In the genomic region with DNA sequence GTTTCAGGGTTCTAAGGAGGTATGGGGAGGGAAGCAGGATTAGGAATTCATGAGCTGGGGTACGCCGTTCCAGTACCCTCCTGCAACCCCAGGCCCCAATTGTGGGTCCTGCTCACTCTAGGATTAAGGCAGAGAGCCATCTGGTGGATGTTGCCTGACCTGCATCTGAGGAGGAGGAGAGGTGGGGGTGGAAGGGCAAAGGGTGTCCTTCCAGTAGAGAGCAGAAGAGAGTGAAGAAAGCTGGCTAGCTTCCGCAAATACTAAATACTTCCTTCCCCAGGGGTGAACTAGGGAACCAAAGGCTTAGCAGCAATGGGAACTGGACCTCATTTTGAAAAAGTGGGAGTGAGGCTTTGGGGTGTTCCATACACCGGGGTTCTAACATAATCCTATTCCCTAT, we compare ENCODE assay signal across 8 cellular contexts. TPM values are rescaled to one million over a fixed set of nuclear protein-coding genes. Genes with fewer than 3 reads are reported as not detected.
A peak's percentile ranks its signal among the peaks of the same experiment; 100 is the strongest.
DNase-seq lines count a peak whose midpoint lies in the region; ATAC-seq, FAIRE-seq and TF ChIP-seq lines count a peak whose summit lies in the region.

No MANE protein-coding gene starts in this region.

- TF ChIP-seq RAD21 in HepG2 (CRISPR knock-in tag; IDR thresholded peaks at IDR 0.05), result peak; percentile 58

- in situ Hi-C loops in HepG2 (cut with HindIII; ENCODE audit: extremely low pct_ligation_motif_present, low pct_unique_long_range_greater_than_20kb), result loop anchor here (5.0 kb wide), 1 partner anchor 64 kb away; no protein-coding TSS in a partner anchor

- H3K79me2 ChIP-seq in HepG2 (ENCODE audit: insufficient read depth, low read length), result no peaks in the 10 kb centered on the region

- no peak overlapping the region for H3K4me3 ChIP-seq in HepG2 (replicated peaks in 1 of 3; ENCODE audit: insufficient read depth in 1 of 3, low read depth in 2 of 3, low read length in 3 of 3)

- 63% methylated on average over 4 of the region's 4 CpGs for WGBS in HepG2 (ENCODE audit: low lambda C conversion rate)

- CTCF ChIA-PET in HepG2 (lab: Yijun Ruan, JAX; ENCODE audit: low intra/inter-chr PET ratio, low total read pairs), result interaction anchor here (4.7 kb wide), 1 partner anchor 66 kb away, joined by 67 read pairs; no protein-coding TSS in a partner anchor

- H3K27me3 ChIP-seq in HepG2 (ENCODE audit: control insufficient read depth in 1 of 2, insufficient read depth in 2 of 2, low read length in 2 of 2), result no peaks in the 10 kb centered on the region

- H3K27ac ChIP-seq in cingulate gyrus (ENCODE audit: low read depth, low read length) (peak overlapping the region; percentile 35), HepG2 (ENCODE audit: extremely low read length, insufficient read depth, low read length) (no peak overlapping the region)

- intact Hi-C loops in HepG2 (cut with micrococcal nuclease; ENCODE audit: unreplicated experiment), result loop anchor here (1.0 kb wide), 1 partner anchor 66 kb away; no protein-coding TSS in a partner anchor

- no peak overlapping the region for H3K9ac ChIP-seq in HepG2 (ENCODE audit: insufficient read depth, low read depth, low read length)

- ATAC-seq in GM19438 (IDR thresholded peaks at IDR 0.05; ENCODE audit: low read depth, unreplicated experiment) (peak; percentile 55), HepG2 (peak; percentile 94), HG03439 (IDR thresholded peaks at IDR 0.05; ENCODE audit: unreplicated experiment) (no peak)

- H3K36me3 ChIP-seq in HepG2 (replicated peaks in 1 of 2; ENCODE audit: control insufficient read depth in 1 of 2, insufficient read depth in 2 of 2, low read length in 2 of 2), result peaks cover 6 to 20% of the 10 kb centered on the region in 2 experiments; a peak in 3 of 5 replicates

- peaks cover 17% of the 10 kb centered on the region for H3K4me1 ChIP-seq in HepG2 (ENCODE audit: insufficient read depth, low read length)

- TF ChIP-seq CTCF in AG09319 (IDR thresholded peaks at IDR 0.05; ENCODE audit: low read depth, low read length) (peak; percentile 92), HepG2 (CRISPR knock-in tag; IDR thresholded peaks at IDR 0.05) (peak; percentile 92)

- peak; percentile 88 for FAIRE-seq in HepG2 (lab: Jason Lieb, UNC)

- no peaks in the 10 kb centered on the region for H4K20me1 ChIP-seq in HepG2 (ENCODE audit: insufficient read depth, low read length)

- POLR2A ChIA-PET in HepG2 (lab: Yijun Ruan, JAX), result interaction anchor here (0.7 to 2.3 kb wide), 7 partner anchors 8 to 162 kb away, joined by 3 to 9 read pairs (median 4); partner anchors contain the start of genes ANAPC15, RNF121 and XNDC1N

- H2AFZ ChIP-seq in HepG2 (ENCODE audit: low read length), result no peak overlapping the region

- H3K4me2 ChIP-seq in HepG2 (ENCODE audit: low read depth, low read length), result no peak overlapping the region

- BruUV-seq in HepG2 (replicated peaks; lab: Mats Ljungman, UMichigan), result no TSS peak

- no peaks in the 10 kb centered on the region for H3K9me3 ChIP-seq in HepG2 (ENCODE audit: low read length)

- TF ChIP-seq POLR2A in HepG2 (IDR thresholded peaks at IDR 0.05; ENCODE audit: insufficient read depth in 1 of 2, low read depth in 2 of 2, low read length in 2 of 2), result peak in 1 of 2 experiments; percentile 20; a peak in 1 of 4 replicates

- TF ChIP-seq EP300 in HepG2 (IDR thresholded peaks at IDR 0.05; ENCODE audit: low read depth in 2 of 2, low read length in 2 of 2), result no peak
- TF ChIP-seq EP300 in HepG2 (CRISPR knock-in tag; IDR thresholded peaks at IDR 0.05; ENCODE audit: borderline replicate concordance), result no peak

- DNase-seq in AG09319 (ENCODE audit: extremely low read depth, low read depth), result no peak
- peak; percentile 37 for DNase-seq in NCI-H2196 treated with DMSO at 0.1 percent for 48 hours (lab: John Stamatoyannopoulos, UW; ENCODE audit: unreplicated experiment)
- peak; percentile 73 for DNase-seq in activated CD4-positive, alpha-beta T cell treated with anti-CD3 and anti-CD28 coated beads for 48 hours
- peak; percentile 68 for DNase-seq in HepG2 (ENCODE audit: low spot score)
- DNase-seq in stimulated activated CD4-positive, alpha-beta T cell treated with anti-CD3 and anti-CD28 coated beads, TNF-alpha, amount 100 ng/mL, for 1 hour (ENCODE audit: low read depth in 3 of 3, low spot score in 1 of 3), result peak in 2 of 3 donors; percentile 42 to 45

RNA-seq across cellular contexts. Expression of gene LRRC51, which starts 10.6 kb away (rescaled TPM):
- total RNA-seq in HepG2 (2016; rRNA removed; fragmentation: Illumina TruSeq; extraction: Trizol), result 6.0 and 6.4 TPM in 2 replicates
- total RNA-seq in HepG2 (2016; cell fraction: cytosol; rRNA removed; fragmentation: Illumina TruSeq; extraction: Trizol; ENCODE audit: low read depth), result 5.0 and 9.1 TPM in 2 replicates
- total RNA-seq in HepG2 (2016; cell fraction: insoluble cytoplasmic fraction; rRNA removed; fragmentation: Illumina TruSeq; extraction: Trizol), result 5.4 and 7.4 TPM in 2 replicates
- 11.2 and 16.0 TPM in 2 replicates for total RNA-seq in HepG2 (2016; cell fraction: membrane; rRNA removed; fragmentation: Illumina TruSeq; extraction: Trizol)
- 1.8 TPM in 2 replicates for total RNA-seq in HepG2 (2016; cell fraction: nucleus; rRNA removed; fragmentation: Illumina TruSeq; extraction: Trizol)
- 3.4 and 5.3 TPM in 2 replicates for polyA plus RNA-seq in HepG2 (2011; rRNA removed)
- polyA plus RNA-seq in HepG2 (2011; cell fraction: cytosol; rRNA removed), result 4.4 and 18.0 TPM in 2 replicates
- polyA plus RNA-seq in HepG2 (2011; cell fraction: nucleus; rRNA removed), result 3.6 and 3.9 TPM in 2 replicates
- 2.3 and 4.8 TPM in 2 replicates for polyA plus RNA-seq in HepG2 (2012)
- 11.7 and 14.5 TPM in 2 replicates for polyA plus RNA-seq in HepG2 (2016; cell fraction: cytosol; fragmentation: Illumina TruSeq; extraction: Trizol; ENCODE audit: low read depth)
- polyA plus RNA-seq in HepG2 (2016; cell fraction: insoluble cytoplasmic fraction; fragmentation: Illumina TruSeq; extraction: Trizol; ENCODE audit: low read depth), result 6.4 and 8.4 TPM in 2 replicates
- polyA plus RNA-seq in HepG2 (2016; cell fraction: membrane; fragmentation: Illumina TruSeq; extraction: Trizol; ENCODE audit: low read depth), result 8.9 and 11.6 TPM in 2 replicates
- polyA plus RNA-seq in HepG2 (2016; cell fraction: nucleus; fragmentation: Illumina TruSeq; extraction: Trizol; ENCODE audit: insufficient read depth, low read depth), result 6.2 and 7.2 TPM in 2 replicates
- 3.6 and 14.5 TPM in 2 replicates for polyA minus RNA-seq in HepG2 (2011; rRNA and poly(A)+ RNA removed; ENCODE audit: low replicate concordance)
- polyA minus RNA-seq in HepG2 (2011; cell fraction: cytosol; rRNA and poly(A)+ RNA removed), result 1.5 and 4.6 TPM in 2 replicates
- polyA minus RNA-seq in HepG2 (2011; cell fraction: nucleus; rRNA and poly(A)+ RNA removed), result 1.3 and 1.6 TPM in 2 replicates

RNA-seq across cellular contexts. Expression of gene NUMA1, which starts 10.9 kb away (rescaled TPM):
- total RNA-seq in HepG2 (2016; rRNA removed; fragmentation: Illumina TruSeq; extraction: Trizol), result 60.2 and 67.7 TPM in 2 replicates
- 5.2 and 6.6 TPM in 2 replicates for total RNA-seq in HepG2 (2016; cell fraction: cytosol; rRNA removed; fragmentation: Illumina TruSeq; extraction: Trizol; ENCODE audit: low read depth)
- total RNA-seq in HepG2 (2016; cell fraction: insoluble cytoplasmic fraction; rRNA removed; fragmentation: Illumina TruSeq; extraction: Trizol), result 55.8 and 59.6 TPM in 2 replicates
- total RNA-seq in HepG2 (2016; cell fraction: membrane; rRNA removed; fragmentation: Illumina TruSeq; extraction: Trizol), result 16.9 and 17.1 TPM in 2 replicates
- total RNA-seq in HepG2 (2016; cell fraction: nucleus; rRNA removed; fragmentation: Illumina TruSeq; extraction: Trizol), result 51.9 and 58.7 TPM in 2 replicates
- 57.3 and 65.8 TPM in 2 replicates for polyA plus RNA-seq in HepG2 (2011; rRNA removed)
- 23.8 and 38.7 TPM in 2 replicates for polyA plus RNA-seq in HepG2 (2011; cell fraction: cytosol; rRNA removed)
- 197 and 254 TPM in 2 replicates for polyA plus RNA-seq in HepG2 (2011; cell fraction: nucleus; rRNA removed)
- 47.1 and 54.6 TPM in 2 replicates for polyA plus RNA-seq in HepG2 (2012)
- polyA plus RNA-seq in HepG2 (2016; cell fraction: cytosol; fragmentation: Illumina TruSeq; extraction: Trizol; ENCODE audit: low read depth), result 2.2 and 2.8 TPM in 2 replicates
- 26.9 and 40.2 TPM in 2 replicates for polyA plus RNA-seq in HepG2 (2016; cell fraction: insoluble cytoplasmic fraction; fragmentation: Illumina TruSeq; extraction: Trizol; ENCODE audit: low read depth)
- polyA plus RNA-seq in HepG2 (2016; cell fraction: membrane; fragmentation: Illumina TruSeq; extraction: Trizol; ENCODE audit: low read depth), result 4.8 and 6.1 TPM in 2 replicates
- 97.1 and 105 TPM in 2 replicates for polyA plus RNA-seq in HepG2 (2016; cell fraction: nucleus; fragmentation: Illumina TruSeq; extraction: Trizol; ENCODE audit: insufficient read depth, low read depth)
- polyA minus RNA-seq in HepG2 (2011; rRNA and poly(A)+ RNA removed; ENCODE audit: low replicate concordance), result 229 and 402 TPM in 2 replicates
- 45.5 and 48.0 TPM in 2 replicates for polyA minus RNA-seq in HepG2 (2011; cell fraction: cytosol; rRNA and poly(A)+ RNA removed)
- polyA minus RNA-seq in HepG2 (2011; cell fraction: nucleus; rRNA and poly(A)+ RNA removed), result 93.7 and 98.8 TPM in 2 replicates

RNA-seq across cellular contexts. Expression of gene LAMTOR1, which starts 11.8 kb away (rescaled TPM):
- 63.4 and 66.0 TPM in 2 replicates for total RNA-seq in HepG2 (2016; rRNA removed; fragmentation: Illumina TruSeq; extraction: Trizol)
- 126 and 135 TPM in 2 replicates for total RNA-seq in HepG2 (2016; cell fraction: cytosol; rRNA removed; fragmentation: Illumina TruSeq; extraction: Trizol; ENCODE audit: low read depth)
- total RNA-seq in HepG2 (2016; cell fraction: insoluble cytoplasmic fraction; rRNA removed; fragmentation: Illumina TruSeq; extraction: Trizol), result 54.5 and 63.4 TPM in 2 replicates
- total RNA-seq in HepG2 (2016; cell fraction: membrane; rRNA removed; fragmentation: Illumina TruSeq; extraction: Trizol), result 137 and 158 TPM in 2 replicates
- 32.3 and 35.3 TPM in 2 replicates for total RNA-seq in HepG2 (2016; cell fraction: nucleus; rRNA removed; fragmentation: Illumina TruSeq; extraction: Trizol)
- 60.4 and 68.2 TPM in 2 replicates for polyA plus RNA-seq in HepG2 (2011; rRNA removed)
- polyA plus RNA-seq in HepG2 (2011; cell fraction: cytosol; rRNA removed), result 55.4 and 70.7 TPM in 2 replicates
- 50.2 and 55.1 TPM in 2 replicates for polyA plus RNA-seq in HepG2 (2011; cell fraction: nucleus; rRNA removed)
- 45.2 and 46.6 TPM in 2 replicates for polyA plus RNA-seq in HepG2 (2012)
- 209 and 215 TPM in 2 replicates for polyA plus RNA-seq in HepG2 (2016; cell fraction: cytosol; fragmentation: Illumina TruSeq; extraction: Trizol; ENCODE audit: low read depth)
- 81.6 and 89.9 TPM in 2 replicates for polyA plus RNA-seq in HepG2 (2016; cell fraction: insoluble cytoplasmic fraction; fragmentation: Illumina TruSeq; extraction: Trizol; ENCODE audit: low read depth)
- polyA plus RNA-seq in HepG2 (2016; cell fraction: membrane; fragmentation: Illumina TruSeq; extraction: Trizol; ENCODE audit: low read depth), result 210 and 214 TPM in 2 replicates
- 62.0 and 71.8 TPM in 2 replicates for polyA plus RNA-seq in HepG2 (2016; cell fraction: nucleus; fragmentation: Illumina TruSeq; extraction: Trizol; ENCODE audit: insufficient read depth, low read depth)
- 222 and 285 TPM in 2 replicates for polyA minus RNA-seq in HepG2 (2011; rRNA and poly(A)+ RNA removed; ENCODE audit: low replicate concordance)
- 43.9 and 45.7 TPM in 2 replicates for polyA minus RNA-seq in HepG2 (2011; cell fraction: cytosol; rRNA and poly(A)+ RNA removed)
- polyA minus RNA-seq in HepG2 (2011; cell fraction: nucleus; rRNA and poly(A)+ RNA removed), result 42.5 and 48.2 TPM in 2 replicates

RNA-seq across cellular contexts. Expression of gene TOMT, which starts 14.4 kb away (rescaled TPM):
- total RNA-seq in HepG2 (2016; rRNA removed; fragmentation: Illumina TruSeq; extraction: Trizol), result not detected in 2 replicates
- total RNA-seq in HepG2 (2016; cell fraction: cytosol; rRNA removed; fragmentation: Illumina TruSeq; extraction: Trizol; ENCODE audit: low read depth), result not detected in 2 replicates
- not detected in 2 replicates for total RNA-seq in HepG2 (2016; cell fraction: insoluble cytoplasmic fraction; rRNA removed; fragmentation: Illumina TruSeq; extraction: Trizol)
- not detected in 2 replicates for total RNA-seq in HepG2 (2016; cell fraction: membrane; rRNA removed; fragmentation: Illumina TruSeq; extraction: Trizol)
- not detected in 2 replicates for total RNA-seq in HepG2 (2016; cell fraction: nucleus; rRNA removed; fragmentation: Illumina TruSeq; extraction: Trizol)
- polyA plus RNA-seq in HepG2 (2011; rRNA removed), result not detected in 2 replicates
- not detected in 2 replicates for polyA plus RNA-seq in HepG2 (2011; cell fraction: cytosol; rRNA removed)
- polyA plus RNA-seq in HepG2 (2011; cell fraction: nucleus; rRNA removed), result 0.18 TPM in 1 of 2 replicates, not detected in the other
- polyA plus RNA-seq in HepG2 (2012), result not detected in 2 replicates
- not detected in 2 replicates for polyA plus RNA-seq in HepG2 (2016; cell fraction: cytosol; fragmentation: Illumina TruSeq; extraction: Trizol; ENCODE audit: low read depth)
- polyA plus RNA-seq in HepG2 (2016; cell fraction: insoluble cytoplasmic fraction; fragmentation: Illumina TruSeq; extraction: Trizol; ENCODE audit: low read depth), result not detected in 2 replicates
- not detected in 2 replicates for polyA plus RNA-seq in HepG2 (2016; cell fraction: membrane; fragmentation: Illumina TruSeq; extraction: Trizol; ENCODE audit: low read depth)
- polyA plus RNA-seq in HepG2 (2016; cell fraction: nucleus; fragmentation: Illumina TruSeq; extraction: Trizol; ENCODE audit: insufficient read depth, low read depth), result not detected in 2 replicates
- polyA minus RNA-seq in HepG2 (2011; rRNA and poly(A)+ RNA removed; ENCODE audit: low replicate concordance), result not detected in 2 replicates
- polyA minus RNA-seq in HepG2 (2011; cell fraction: cytosol; rRNA and poly(A)+ RNA removed), result not detected in 2 replicates
- not detected in 2 replicates for polyA minus RNA-seq in HepG2 (2011; cell fraction: nucleus; rRNA and poly(A)+ RNA removed)

RNA-seq across cellular contexts. Expression of gene ANAPC15, which starts 21.2 kb away (rescaled TPM):
- total RNA-seq in HepG2 (2016; rRNA removed; fragmentation: Illumina TruSeq; extraction: Trizol), result 25.2 and 25.7 TPM in 2 replicates
- 42.2 and 48.2 TPM in 2 replicates for total RNA-seq in HepG2 (2016; cell fraction: cytosol; rRNA removed; fragmentation: Illumina TruSeq; extraction: Trizol; ENCODE audit: low read depth)
- 24.5 and 26.9 TPM in 2 replicates for total RNA-seq in HepG2 (2016; cell fraction: insoluble cytoplasmic fraction; rRNA removed; fragmentation: Illumina TruSeq; extraction: Trizol)
- total RNA-seq in HepG2 (2016; cell fraction: membrane; rRNA removed; fragmentation: Illumina TruSeq; extraction: Trizol), result 37.1 and 49.0 TPM in 2 replicates
- 16.1 and 21.3 TPM in 2 replicates for total RNA-seq in HepG2 (2016; cell fraction: nucleus; rRNA removed; fragmentation: Illumina TruSeq; extraction: Trizol)
- polyA plus RNA-seq in HepG2 (2011; rRNA removed), result 16.5 and 18.8 TPM in 2 replicates
- 19.3 and 19.5 TPM in 2 replicates for polyA plus RNA-seq in HepG2 (2011; cell fraction: cytosol; rRNA removed)
- polyA plus RNA-seq in HepG2 (2011; cell fraction: nucleus; rRNA removed), result 13.9 and 15.6 TPM in 2 replicates
- polyA plus RNA-seq in HepG2 (2012), result 13.7 and 14.9 TPM in 2 replicates
- polyA plus RNA-seq in HepG2 (2016; cell fraction: cytosol; fragmentation: Illumina TruSeq; extraction: Trizol; ENCODE audit: low read depth), result 44.0 and 55.6 TPM in 2 replicates
- polyA plus RNA-seq in HepG2 (2016; cell fraction: insoluble cytoplasmic fraction; fragmentation: Illumina TruSeq; extraction: Trizol; ENCODE audit: low read depth), result 22.3 and 27.7 TPM in 2 replicates
- 39.1 and 47.1 TPM in 2 replicates for polyA plus RNA-seq in HepG2 (2016; cell fraction: membrane; fragmentation: Illumina TruSeq; extraction: Trizol; ENCODE audit: low read depth)
- polyA plus RNA-seq in HepG2 (2016; cell fraction: nucleus; fragmentation: Illumina TruSeq; extraction: Trizol; ENCODE audit: insufficient read depth, low read depth), result 19.5 and 20.8 TPM in 2 replicates
- 13.6 and 56.8 TPM in 2 replicates for polyA minus RNA-seq in HepG2 (2011; rRNA and poly(A)+ RNA removed; ENCODE audit: low replicate concordance)
- 2.2 and 3.7 TPM in 2 replicates for polyA minus RNA-seq in HepG2 (2011; cell fraction: cytosol; rRNA and poly(A)+ RNA removed)
- polyA minus RNA-seq in HepG2 (2011; cell fraction: nucleus; rRNA and poly(A)+ RNA removed), result 16.4 and 21.0 TPM in 2 replicates
